1 cellular context compared by ENCODE assay signal in genomic region chr14:101706509-101707284, GRCh38.
TF ChIP-seq lines count a peak whose summit lies in the region.

No MANE protein-coding gene starts in this region.

TF ChIP-seq in HepG2, 621 proteins besides CTCF, POLR2A, EP300 and RAD21 (continued from another document and continues in another):
- no peak for TF ChIP-seq AKNA (CRISPR knock-in tag; IDR thresholded peaks at IDR 0.05; ENCODE audit: borderline replicate concordance)
- 0 out of 2 replicates have a peak, but pooled peaks have one; percentile 17 for TF ChIP-seq ZNF572 (CRISPR knock-in tag; IDR thresholded peaks at IDR 0.05)
- peak; percentile 74; the same call in 1 of the 2 replicates for TF ChIP-seq KDM5B (CRISPR knock-in tag; IDR thresholded peaks at IDR 0.05; ENCODE audit: borderline replicate concordance)
- no peak; the same call in 1 of the 2 replicates for TF ChIP-seq POGK (CRISPR knock-in tag; conservative IDR thresholded peaks at IDR 0.05)
- TF ChIP-seq GABPB1 (CRISPR knock-in tag; IDR thresholded peaks at IDR 0.05), result peak; percentile 37; the same call in 1 of the 2 replicates
- TF ChIP-seq FOXA3 (CRISPR knock-in tag; IDR thresholded peaks at IDR 0.05), result peak; percentile 85
- no peak for TF ChIP-seq FOXA1 (IDR thresholded peaks at IDR 0.05)
- TF ChIP-seq FOXA1 (CRISPR knock-in tag; IDR thresholded peaks at IDR 0.05), result peak; percentile 71
- TF ChIP-seq ZNF775 (CRISPR knock-in tag; IDR thresholded peaks at IDR 0.05; ENCODE audit: borderline replicate concordance), result no peak
- no peak for TF ChIP-seq RAD51 (IDR thresholded peaks at IDR 0.05; ENCODE audit: borderline replicate concordance)
- no peak for TF ChIP-seq NCOA1 (CRISPR knock-in tag; IDR thresholded peaks at IDR 0.05)
- TF ChIP-seq ZNF496 (CRISPR knock-in tag; IDR thresholded peaks at IDR 0.05; ENCODE audit: insufficient replicate concordance), result no peak
- no peak for TF ChIP-seq ZNF800 (CRISPR knock-in tag; IDR thresholded peaks at IDR 0.05)
- no peak for TF ChIP-seq ZFP90 (CRISPR knock-in tag; IDR thresholded peaks at IDR 0.05; ENCODE audit: borderline replicate concordance)
- no peak for TF ChIP-seq ZNF569 (CRISPR knock-in tag; IDR thresholded peaks at IDR 0.05; ENCODE audit: borderline replicate concordance)
- 0 out of 2 replicates have a peak, but pooled peaks have one; percentile 54 for TF ChIP-seq DNMT1 (CRISPR knock-in tag; IDR thresholded peaks at IDR 0.05)
- TF ChIP-seq STAG1 (CRISPR knock-in tag; IDR thresholded peaks at IDR 0.05), result no peak
- TF ChIP-seq PCBP1 (IDR thresholded peaks at IDR 0.05; ENCODE audit: borderline replicate concordance, low read depth, low read length), result no peak
- TF ChIP-seq PRMT3 (CRISPR knock-in tag; IDR thresholded peaks at IDR 0.05; ENCODE audit: borderline replicate concordance, low read depth), result no peak
- TF ChIP-seq YY1 (IDR thresholded peaks at IDR 0.05; ENCODE audit: insufficient read depth, insufficient replicate concordance, low read depth, low read length), result peak; percentile 62
- TF ChIP-seq THRA (CRISPR knock-in tag; IDR thresholded peaks at IDR 0.05; ENCODE audit: borderline replicate concordance), result peak; percentile 27; the same call in 1 of the 2 replicates
- no peak for TF ChIP-seq ZNF337 (CRISPR knock-in tag; IDR thresholded peaks at IDR 0.05; ENCODE audit: borderline replicate concordance, low read depth)
- TF ChIP-seq CHCHD3 (CRISPR knock-in tag; IDR thresholded peaks at IDR 0.05), result no peak
- TF ChIP-seq ZNF562 (CRISPR knock-in tag; IDR thresholded peaks at IDR 0.05; ENCODE audit: borderline replicate concordance), result no peak
- TF ChIP-seq ZNF513 (CRISPR knock-in tag; conservative IDR thresholded peaks at IDR 0.05), result no peak
- 0 out of 2 replicates have a peak, but pooled peaks have one; percentile 24 for TF ChIP-seq IRX3 (CRISPR knock-in tag; IDR thresholded peaks at IDR 0.05; ENCODE audit: borderline replicate concordance, low read depth)
- TF ChIP-seq MAZ (IDR thresholded peaks at IDR 0.05; ENCODE audit: borderline replicate concordance, low read depth, low read length), result no peak
- TF ChIP-seq MAZ (CRISPR knock-in tag; IDR thresholded peaks at IDR 0.05; ENCODE audit: low read depth), result 0 out of 2 replicates have a peak, but pooled peaks have one; percentile 27
- peak; percentile 90 for TF ChIP-seq ZNF280B (CRISPR knock-in tag; IDR thresholded peaks at IDR 0.05; ENCODE audit: borderline replicate concordance)
- no peak for TF ChIP-seq SRY (CRISPR knock-in tag; IDR thresholded peaks at IDR 0.05)
- no peak for TF ChIP-seq ZNF746 (CRISPR knock-in tag; IDR thresholded peaks at IDR 0.05)
- no peak for TF ChIP-seq FOSL1 (CRISPR knock-in tag; IDR thresholded peaks at IDR 0.05; ENCODE audit: borderline replicate concordance)
- no peak; the same call in 1 of the 2 replicates for TF ChIP-seq ZNF598 (CRISPR knock-in tag; IDR thresholded peaks at IDR 0.05; ENCODE audit: borderline replicate concordance)
- no peak for TF ChIP-seq ZNF260 (CRISPR knock-in tag; IDR thresholded peaks at IDR 0.05; ENCODE audit: borderline replicate concordance, low read depth)
- TF ChIP-seq USF2 (IDR thresholded peaks at IDR 0.05; ENCODE audit: low read depth, low read length), result no peak
- no peak for TF ChIP-seq USF2 (CRISPR knock-in tag; IDR thresholded peaks at IDR 0.05; ENCODE audit: borderline replicate concordance)
- no peak for TF ChIP-seq ZBTB33 (CRISPR knock-in tag; IDR thresholded peaks at IDR 0.05)
- TF ChIP-seq KLF9 (CRISPR knock-in tag; IDR thresholded peaks at IDR 0.05; ENCODE audit: low read depth), result no peak
- TF ChIP-seq PHF8 (CRISPR knock-in tag; IDR thresholded peaks at IDR 0.05), result peak; percentile 61
- TF ChIP-seq KMT2B (CRISPR knock-in tag; IDR thresholded peaks at IDR 0.05), result no peak
- peak; percentile 65; the same call in 1 of the 2 replicates for TF ChIP-seq NCOA2 (CRISPR knock-in tag; IDR thresholded peaks at IDR 0.05)
- no peak for TF ChIP-seq ZNF782 (CRISPR knock-in tag; IDR thresholded peaks at IDR 0.05; ENCODE audit: borderline replicate concordance)
- TF ChIP-seq BCL3 (CRISPR knock-in tag; IDR thresholded peaks at IDR 0.05), result no peak
- TF ChIP-seq ZSCAN31 (CRISPR knock-in tag; IDR thresholded peaks at IDR 0.05; ENCODE audit: low read depth), result no peak
- no peak for TF ChIP-seq SMAD3 (CRISPR knock-in tag; IDR thresholded peaks at IDR 0.05)
- peak; percentile 45; the same call in 1 of the 2 replicates for TF ChIP-seq ZNF30 (CRISPR knock-in tag; IDR thresholded peaks at IDR 0.05)
- TF ChIP-seq NAIF1 (CRISPR knock-in tag; IDR thresholded peaks at IDR 0.05; ENCODE audit: borderline replicate concordance), result no peak
